ENCODE assay signal across 1 cellular context in the genomic region with DNA sequence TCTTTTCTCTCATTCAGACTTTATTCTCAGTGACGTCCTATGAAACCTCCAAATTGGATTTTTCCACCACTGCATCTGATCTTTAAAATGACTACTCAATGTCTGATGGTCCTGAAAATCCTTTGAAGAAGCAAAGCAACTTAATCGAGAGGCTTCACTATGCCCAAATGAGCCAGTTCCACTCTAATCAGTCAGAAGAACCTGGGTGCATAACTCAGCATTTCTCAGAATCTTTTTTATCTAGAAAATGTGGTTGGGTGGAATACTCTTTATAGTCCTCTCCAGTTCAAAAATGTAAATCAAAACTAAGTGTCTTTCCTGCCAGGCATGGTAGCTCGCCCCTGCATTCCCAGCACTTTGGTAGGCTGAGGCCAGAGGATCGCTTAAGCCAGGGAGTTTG.
TF ChIP-seq lines count a peak whose summit lies in the region.

No MANE protein-coding gene starts in this region.

TF ChIP-seq in K562, 482 proteins besides CTCF, POLR2A, EP300 and RAD21 (continued from another document and continues in another):
- TF ChIP-seq, protein P1, sequence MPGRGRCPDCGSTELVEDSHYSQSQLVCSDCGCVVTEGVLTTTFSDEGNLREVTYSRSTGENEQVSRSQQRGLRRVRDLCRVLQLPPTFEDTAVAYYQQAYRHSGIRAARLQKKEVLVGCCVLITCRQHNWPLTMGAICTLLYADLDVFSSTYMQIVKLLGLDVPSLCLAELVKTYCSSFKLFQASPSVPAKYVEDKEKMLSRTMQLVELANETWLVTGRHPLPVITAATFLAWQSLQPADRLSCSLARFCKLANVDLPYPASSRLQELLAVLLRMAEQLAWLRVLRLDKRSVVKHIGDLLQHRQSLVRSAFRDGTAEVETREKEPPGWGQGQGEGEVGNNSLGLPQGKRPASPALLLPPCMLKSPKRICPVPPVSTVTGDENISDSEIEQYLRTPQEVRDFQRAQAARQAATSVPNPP (IDR thresholded peaks at IDR 0.05; ENCODE audit: borderline replicate concordance, insufficient read depth, insufficient read length) = no peak
- peak; percentile 94 to 95 for TF ChIP-seq KDM1A (IDR thresholded peaks at IDR 0.05)
- TF ChIP-seq KLF10 (CRISPR knock-in tag; IDR thresholded peaks at IDR 0.05) = no peak
- peak; percentile 77 for TF ChIP-seq CBFA2T2 (conservative IDR thresholded peaks at IDR 0.05)
- TF ChIP-seq, protein P2, sequence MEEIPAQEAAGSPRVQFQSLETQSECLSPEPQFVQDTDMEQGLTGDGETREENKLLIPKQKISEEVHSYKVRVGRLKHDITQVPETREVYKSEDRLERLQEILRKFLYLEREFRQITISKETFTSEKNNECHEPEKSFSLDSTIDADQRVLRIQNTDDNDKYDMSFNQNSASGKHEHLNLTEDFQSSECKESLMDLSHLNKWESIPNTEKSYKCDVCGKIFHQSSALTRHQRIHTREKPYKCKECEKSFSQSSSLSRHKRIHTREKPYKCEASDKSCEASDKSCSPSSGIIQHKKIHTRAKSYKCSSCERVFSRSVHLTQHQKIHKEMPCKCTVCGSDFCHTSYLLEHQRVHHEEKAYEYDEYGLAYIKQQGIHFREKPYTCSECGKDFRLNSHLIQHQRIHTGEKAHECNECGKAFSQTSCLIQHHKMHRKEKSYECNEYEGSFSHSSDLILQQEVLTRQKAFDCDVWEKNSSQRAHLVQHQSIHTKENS (CRISPR knock-in tag; IDR thresholded peaks at IDR 0.05) = no peak
- no peak for TF ChIP-seq MEF2A (IDR thresholded peaks at IDR 0.05; ENCODE audit: control insufficient read depth, low read depth, low read length)
- no peak for TF ChIP-seq CBX1 (IDR thresholded peaks at IDR 0.05; ENCODE audit: low read depth)
- TF ChIP-seq THRAP3 (IDR thresholded peaks at IDR 0.05; ENCODE audit: borderline replicate concordance) = no peak
- no peak for TF ChIP-seq ESRRB (CRISPR knock-in tag; IDR thresholded peaks at IDR 0.05; ENCODE audit: borderline replicate concordance)
- TF ChIP-seq, protein P3, sequence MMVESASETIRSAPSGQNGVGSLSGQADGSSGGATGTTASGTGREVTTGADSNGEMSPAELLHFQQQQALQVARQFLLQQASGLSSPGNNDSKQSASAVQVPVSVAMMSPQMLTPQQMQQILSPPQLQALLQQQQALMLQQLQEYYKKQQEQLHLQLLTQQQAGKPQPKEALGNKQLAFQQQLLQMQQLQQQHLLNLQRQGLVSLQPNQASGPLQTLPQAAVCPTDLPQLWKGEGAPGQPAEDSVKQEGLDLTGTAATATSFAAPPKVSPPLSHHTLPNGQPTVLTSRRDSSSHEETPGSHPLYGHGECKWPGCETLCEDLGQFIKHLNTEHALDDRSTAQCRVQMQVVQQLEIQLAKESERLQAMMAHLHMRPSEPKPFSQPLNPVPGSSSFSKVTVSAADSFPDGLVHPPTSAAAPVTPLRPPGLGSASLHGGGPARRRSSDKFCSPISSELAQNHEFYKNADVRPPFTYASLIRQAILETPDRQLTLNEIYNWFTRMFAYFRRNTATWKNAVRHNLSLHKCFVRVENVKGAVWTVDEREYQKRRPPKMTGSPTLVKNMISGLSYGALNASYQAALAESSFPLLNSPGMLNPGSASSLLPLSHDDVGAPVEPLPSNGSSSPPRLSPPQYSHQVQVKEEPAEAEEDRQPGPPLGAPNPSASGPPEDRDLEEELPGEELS (CRISPR knock-in tag; IDR thresholded peaks at IDR 0.05; ENCODE audit: borderline replicate concordance) = no peak
- TF ChIP-seq MAFF (IDR thresholded peaks at IDR 0.05; ENCODE audit: low read length) = 0 out of 2 replicates have a peak, but pooled peaks have one; percentile 15
- no peak for TF ChIP-seq STAT5B (CRISPR knock-in tag; IDR thresholded peaks at IDR 0.05)
- peak; percentile 71 for TF ChIP-seq SMARCA4 (IDR thresholded peaks at IDR 0.05)
- TF ChIP-seq, protein P4, sequence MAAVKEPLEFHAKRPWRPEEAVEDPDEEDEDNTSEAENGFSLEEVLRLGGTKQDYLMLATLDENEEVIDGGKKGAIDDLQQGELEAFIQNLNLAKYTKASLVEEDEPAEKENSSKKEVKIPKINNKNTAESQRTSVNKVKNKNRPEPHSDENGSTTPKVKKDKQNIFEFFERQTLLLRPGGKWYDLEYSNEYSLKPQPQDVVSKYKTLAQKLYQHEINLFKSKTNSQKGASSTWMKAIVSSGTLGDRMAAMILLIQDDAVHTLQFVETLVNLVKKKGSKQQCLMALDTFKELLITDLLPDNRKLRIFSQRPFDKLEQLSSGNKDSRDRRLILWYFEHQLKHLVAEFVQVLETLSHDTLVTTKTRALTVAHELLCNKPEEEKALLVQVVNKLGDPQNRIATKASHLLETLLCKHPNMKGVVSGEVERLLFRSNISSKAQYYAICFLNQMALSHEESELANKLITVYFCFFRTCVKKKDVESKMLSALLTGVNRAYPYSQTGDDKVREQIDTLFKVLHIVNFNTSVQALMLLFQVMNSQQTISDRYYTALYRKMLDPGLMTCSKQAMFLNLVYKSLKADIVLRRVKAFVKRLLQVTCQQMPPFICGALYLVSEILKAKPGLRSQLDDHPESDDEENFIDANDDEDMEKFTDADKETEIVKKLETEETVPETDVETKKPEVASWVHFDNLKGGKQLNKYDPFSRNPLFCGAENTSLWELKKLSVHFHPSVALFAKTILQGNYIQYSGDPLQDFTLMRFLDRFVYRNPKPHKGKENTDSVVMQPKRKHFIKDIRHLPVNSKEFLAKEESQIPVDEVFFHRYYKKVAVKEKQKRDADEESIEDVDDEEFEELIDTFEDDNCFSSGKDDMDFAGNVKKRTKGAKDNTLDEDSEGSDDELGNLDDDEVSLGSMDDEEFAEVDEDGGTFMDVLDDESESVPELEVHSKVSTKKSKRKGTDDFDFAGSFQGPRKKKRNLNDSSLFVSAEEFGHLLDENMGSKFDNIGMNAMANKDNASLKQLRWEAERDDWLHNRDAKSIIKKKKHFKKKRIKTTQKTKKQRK (IDR thresholded peaks at IDR 0.05; ENCODE audit: borderline replicate concordance, low read depth, low read length) = no peak
- TF ChIP-seq, protein P5, sequence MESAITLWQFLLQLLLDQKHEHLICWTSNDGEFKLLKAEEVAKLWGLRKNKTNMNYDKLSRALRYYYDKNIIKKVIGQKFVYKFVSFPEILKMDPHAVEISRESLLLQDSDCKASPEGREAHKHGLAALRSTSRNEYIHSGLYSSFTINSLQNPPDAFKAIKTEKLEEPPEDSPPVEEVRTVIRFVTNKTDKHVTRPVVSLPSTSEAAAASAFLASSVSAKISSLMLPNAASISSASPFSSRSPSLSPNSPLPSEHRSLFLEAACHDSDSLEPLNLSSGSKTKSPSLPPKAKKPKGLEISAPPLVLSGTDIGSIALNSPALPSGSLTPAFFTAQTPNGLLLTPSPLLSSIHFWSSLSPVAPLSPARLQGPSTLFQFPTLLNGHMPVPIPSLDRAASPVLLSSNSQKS (CRISPR knock-in tag; IDR thresholded peaks at IDR 0.05) = no peak
- TF ChIP-seq TCF7 (IDR thresholded peaks at IDR 0.05; ENCODE audit: borderline replicate concordance) = no peak
- TF ChIP-seq, protein P6, sequence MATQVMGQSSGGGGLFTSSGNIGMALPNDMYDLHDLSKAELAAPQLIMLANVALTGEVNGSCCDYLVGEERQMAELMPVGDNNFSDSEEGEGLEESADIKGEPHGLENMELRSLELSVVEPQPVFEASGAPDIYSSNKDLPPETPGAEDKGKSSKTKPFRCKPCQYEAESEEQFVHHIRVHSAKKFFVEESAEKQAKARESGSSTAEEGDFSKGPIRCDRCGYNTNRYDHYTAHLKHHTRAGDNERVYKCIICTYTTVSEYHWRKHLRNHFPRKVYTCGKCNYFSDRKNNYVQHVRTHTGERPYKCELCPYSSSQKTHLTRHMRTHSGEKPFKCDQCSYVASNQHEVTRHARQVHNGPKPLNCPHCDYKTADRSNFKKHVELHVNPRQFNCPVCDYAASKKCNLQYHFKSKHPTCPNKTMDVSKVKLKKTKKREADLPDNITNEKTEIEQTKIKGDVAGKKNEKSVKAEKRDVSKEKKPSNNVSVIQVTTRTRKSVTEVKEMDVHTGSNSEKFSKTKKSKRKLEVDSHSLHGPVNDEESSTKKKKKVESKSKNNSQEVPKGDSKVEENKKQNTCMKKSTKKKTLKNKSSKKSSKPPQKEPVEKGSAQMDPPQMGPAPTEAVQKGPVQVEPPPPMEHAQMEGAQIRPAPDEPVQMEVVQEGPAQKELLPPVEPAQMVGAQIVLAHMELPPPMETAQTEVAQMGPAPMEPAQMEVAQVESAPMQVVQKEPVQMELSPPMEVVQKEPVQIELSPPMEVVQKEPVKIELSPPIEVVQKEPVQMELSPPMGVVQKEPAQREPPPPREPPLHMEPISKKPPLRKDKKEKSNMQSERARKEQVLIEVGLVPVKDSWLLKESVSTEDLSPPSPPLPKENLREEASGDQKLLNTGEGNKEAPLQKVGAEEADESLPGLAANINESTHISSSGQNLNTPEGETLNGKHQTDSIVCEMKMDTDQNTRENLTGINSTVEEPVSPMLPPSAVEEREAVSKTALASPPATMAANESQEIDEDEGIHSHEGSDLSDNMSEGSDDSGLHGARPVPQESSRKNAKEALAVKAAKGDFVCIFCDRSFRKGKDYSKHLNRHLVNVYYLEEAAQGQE (CRISPR knock-in tag; IDR thresholded peaks at IDR 0.05; ENCODE audit: low read depth) = no peak
- TF ChIP-seq RB1 (IDR thresholded peaks at IDR 0.05; ENCODE audit: low read depth) = no peak
- TF ChIP-seq EHMT2 (IDR thresholded peaks at IDR 0.05) = no peak
- TF ChIP-seq, protein P7, sequence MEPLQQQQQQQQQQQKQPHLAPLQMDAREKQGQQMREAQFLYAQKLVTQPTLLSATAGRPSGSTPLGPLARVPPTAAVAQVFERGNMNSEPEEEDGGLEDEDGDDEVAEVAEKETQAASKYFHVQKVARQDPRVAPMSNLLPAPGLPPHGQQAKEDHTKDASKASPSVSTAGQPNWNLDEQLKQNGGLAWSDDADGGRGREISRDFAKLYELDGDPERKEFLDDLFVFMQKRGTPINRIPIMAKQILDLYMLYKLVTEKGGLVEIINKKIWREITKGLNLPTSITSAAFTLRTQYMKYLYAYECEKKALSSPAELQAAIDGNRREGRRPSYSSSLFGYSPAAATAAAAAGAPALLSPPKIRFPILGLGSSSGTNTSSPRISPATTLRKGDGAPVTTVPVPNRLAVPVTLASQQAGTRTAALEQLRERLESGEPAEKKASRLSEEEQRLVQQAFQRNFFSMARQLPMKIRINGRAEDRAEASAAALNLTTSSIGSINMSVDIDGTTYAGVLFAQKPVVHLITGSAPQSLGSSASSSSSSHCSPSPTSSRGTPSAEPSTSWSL (CRISPR knock-in tag; IDR thresholded peaks at IDR 0.05; ENCODE audit: borderline replicate concordance) = no peak
- TF ChIP-seq GABPA (tag; conservative IDR thresholded peaks at IDR 0.05; ENCODE audit: low read depth) = no peak
- TF ChIP-seq, protein P8, sequence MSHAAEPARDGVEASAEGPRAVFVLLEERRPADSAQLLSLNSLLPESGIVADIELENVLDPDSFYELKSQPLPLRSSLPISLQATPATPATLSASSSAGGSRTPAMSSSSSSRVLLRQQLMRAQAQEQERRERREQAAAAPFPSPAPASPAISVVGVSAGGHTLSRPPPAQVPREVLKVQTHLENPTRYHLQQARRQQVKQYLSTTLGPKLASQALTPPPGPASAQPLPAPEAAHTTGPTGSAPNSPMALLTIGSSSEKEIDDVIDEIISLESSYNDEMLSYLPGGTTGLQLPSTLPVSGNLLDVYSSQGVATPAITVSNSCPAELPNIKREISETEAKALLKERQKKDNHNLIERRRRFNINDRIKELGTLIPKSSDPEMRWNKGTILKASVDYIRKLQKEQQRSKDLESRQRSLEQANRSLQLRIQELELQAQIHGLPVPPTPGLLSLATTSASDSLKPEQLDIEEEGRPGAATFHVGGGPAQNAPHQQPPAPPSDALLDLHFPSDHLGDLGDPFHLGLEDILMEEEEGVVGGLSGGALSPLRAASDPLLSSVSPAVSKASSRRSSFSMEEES (CRISPR knock-in tag; IDR thresholded peaks at IDR 0.05) = no peak
- TF ChIP-seq ZNF408 (CRISPR knock-in tag; IDR thresholded peaks at IDR 0.05; ENCODE audit: low read depth) = no peak
- TF ChIP-seq TARDBP (IDR thresholded peaks at IDR 0.05) = no peak
- no peak for TF ChIP-seq SMARCC2 (IDR thresholded peaks at IDR 0.05; ENCODE audit: low read depth)
- TF ChIP-seq, protein P9, sequence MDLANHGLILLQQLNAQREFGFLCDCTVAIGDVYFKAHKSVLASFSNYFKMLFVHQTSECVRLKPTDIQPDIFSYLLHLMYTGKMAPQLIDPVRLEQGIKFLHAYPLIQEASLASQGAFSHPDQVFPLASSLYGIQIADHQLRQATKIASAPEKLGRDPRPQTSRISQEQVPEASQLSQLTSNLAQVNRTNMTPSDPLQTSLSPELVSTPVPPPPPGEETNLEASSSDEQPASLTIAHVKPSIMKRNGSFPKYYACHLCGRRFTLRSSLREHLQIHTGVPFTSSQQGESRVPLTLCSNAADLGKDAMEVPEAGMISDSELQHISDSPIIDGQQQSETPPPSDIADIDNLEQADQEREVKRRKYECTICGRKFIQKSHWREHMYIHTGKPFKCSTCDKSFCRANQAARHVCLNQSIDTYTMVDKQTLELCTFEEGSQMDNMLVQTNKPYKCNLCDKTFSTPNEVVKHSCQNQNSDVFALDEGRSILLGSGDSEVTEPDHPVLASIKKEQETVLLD (IDR thresholded peaks at IDR 0.05) = no peak
- TF ChIP-seq ZNF146 (CRISPR knock-in tag; IDR thresholded peaks at IDR 0.05; ENCODE audit: unreplicated experiment) = no peak
- TF ChIP-seq, protein P10, sequence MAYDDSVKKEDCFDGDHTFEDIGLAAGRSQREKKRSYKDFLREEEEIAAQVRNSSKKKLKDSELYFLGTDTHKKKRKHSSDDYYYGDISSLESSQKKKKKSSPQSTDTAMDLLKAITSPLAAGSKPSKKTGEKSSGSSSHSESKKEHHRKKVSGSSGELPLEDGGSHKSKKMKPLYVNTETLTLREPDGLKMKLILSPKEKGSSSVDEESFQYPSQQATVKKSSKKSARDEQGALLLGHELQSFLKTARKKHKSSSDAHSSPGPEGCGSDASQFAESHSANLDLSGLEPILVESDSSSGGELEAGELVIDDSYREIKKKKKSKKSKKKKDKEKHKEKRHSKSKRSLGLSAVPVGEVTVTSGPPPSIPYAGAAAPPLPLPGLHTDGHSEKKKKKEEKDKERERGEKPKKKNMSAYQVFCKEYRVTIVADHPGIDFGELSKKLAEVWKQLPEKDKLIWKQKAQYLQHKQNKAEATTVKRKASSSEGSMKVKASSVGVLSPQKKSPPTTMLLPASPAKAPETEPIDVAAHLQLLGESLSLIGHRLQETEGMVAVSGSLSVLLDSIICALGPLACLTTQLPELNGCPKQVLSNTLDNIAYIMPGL (CRISPR knock-in tag; IDR thresholded peaks at IDR 0.05) = no peak
- peak; percentile 11; the same call in 1 of the 2 replicates for TF ChIP-seq JUN (IDR thresholded peaks at IDR 0.05; ENCODE audit: borderline replicate concordance, low read depth, low read length)
- TF ChIP-seq JUN (CRISPR knock-in tag; IDR thresholded peaks at IDR 0.05; ENCODE audit: borderline replicate concordance) = no peak
- no peak for TF ChIP-seq KLF13 (tag; IDR thresholded peaks at IDR 0.05; ENCODE audit: borderline replicate concordance, low read depth)
- peak; percentile 34 for TF ChIP-seq MTA2 (IDR thresholded peaks at IDR 0.05; ENCODE audit: low read depth)
- TF ChIP-seq ELF2 (CRISPR knock-in tag; IDR thresholded peaks at IDR 0.05) = no peak
- TF ChIP-seq GATAD2A (IDR thresholded peaks at IDR 0.05) = no peak
- TF ChIP-seq ZBTB7A (IDR thresholded peaks at IDR 0.05; ENCODE audit: borderline replicate concordance, control insufficient read depth, low read depth, low read length) = no peak
- TF ChIP-seq KDM5B (IDR thresholded peaks at IDR 0.05; ENCODE audit: insufficient replicate concordance, low read depth, low read length) = no peak
